Comparison of ENCODE assay signal across 8 cellular contexts in the genomic region with DNA sequence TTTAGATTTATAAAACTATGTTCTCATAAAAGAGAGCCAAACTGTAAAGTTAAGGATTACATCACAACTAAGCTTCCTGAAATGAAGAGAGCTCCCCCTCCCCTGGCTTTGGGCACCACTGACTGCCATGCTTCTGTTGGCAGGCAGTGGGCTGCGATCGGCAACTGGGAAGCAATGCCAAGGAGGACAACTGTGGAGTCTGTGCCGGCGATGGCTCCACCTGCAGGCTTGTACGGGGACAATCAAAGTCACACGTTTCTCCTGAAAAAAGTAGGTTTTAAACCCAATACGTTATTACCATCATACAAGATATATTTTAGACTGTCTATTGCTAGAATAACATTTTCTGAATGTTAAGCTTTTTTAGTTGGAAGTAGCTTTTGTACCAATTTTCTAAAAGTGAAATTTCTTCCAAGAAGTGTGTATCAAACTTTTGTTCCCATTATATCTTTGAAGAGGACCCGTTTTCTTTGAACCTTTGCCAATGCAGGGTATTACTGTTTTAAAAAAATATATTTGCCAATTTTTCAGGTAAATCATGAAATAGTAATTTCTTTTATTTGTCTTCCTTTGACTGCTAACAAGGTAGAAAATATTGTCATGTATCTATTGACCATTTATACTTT.
DNase-seq lines count a peak whose midpoint lies in the region; TF ChIP-seq lines count a peak whose summit lies in the region.

No MANE protein-coding gene starts in this region.

- H3K36me3 Mint-ChIP-seq in glutamatergic neuron (ENCODE audit: unreplicated experiment), result no peaks in the 10 kb centered on the region
- H3K36me3 Mint-ChIP-seq in activated T-cell treated with anti-CD3 and anti-CD28 coated beads, Interleukin-2, amount 50 U/mL, for 24 hours (ENCODE audit: low read depth), result no peaks in the 10 kb centered on the region
- H3K36me3 Mint-ChIP-seq in CD4-positive, alpha-beta memory T cell, result no peaks in the 10 kb centered on the region

- H3K27ac Mint-ChIP-seq in glutamatergic neuron (ENCODE audit: unreplicated experiment), result no peak overlapping the region
- H3K27ac Mint-ChIP-seq in activated T-cell treated with anti-CD3 and anti-CD28 coated beads, Interleukin-2, amount 50 U/mL, for 24 hours, result no peak overlapping the region
- H3K27ac Mint-ChIP-seq in CD4-positive, alpha-beta memory T cell, result no peak overlapping the region

- no peaks in the 10 kb centered on the region for H3K4me1 Mint-ChIP-seq in glutamatergic neuron (ENCODE audit: low read depth, unreplicated experiment)
- H3K4me1 Mint-ChIP-seq in activated T-cell treated with anti-CD3 and anti-CD28 coated beads, Interleukin-2, amount 50 U/mL, for 24 hours (ENCODE audit: low read depth), result no peaks in the 10 kb centered on the region
- no peaks in the 10 kb centered on the region for H3K4me1 Mint-ChIP-seq in CD4-positive, alpha-beta memory T cell

- peak; percentile 44 for DNase-seq in A172 (ENCODE audit: low spot score)
- peak; percentile 27 for DNase-seq in GM12865 (ENCODE audit: low read depth)
- peak; percentile 77 for DNase-seq in RKO (ENCODE audit: low spot score)
- DNase-seq in glutamatergic neuron, result peak; percentile 69
- DNase-seq in stomach, result peak; percentile 27
- DNase-seq in activated CD4-positive, CD25-positive, alpha-beta regulatory T cell treated with anti-CD3 and anti-CD28 coated beads, Interleukin-2, amount 50 U/mL, for 72 hours, result no peak
- no peak for DNase-seq in activated T-cell treated with anti-CD3 and anti-CD28 coated beads, Interleukin-2, amount 50 U/mL, for 24 hours
- DNase-seq in CD4-positive, alpha-beta memory T cell, result no peak

- no peaks in the 10 kb centered on the region for H3K9me3 ChIP-seq in stomach
- H3K9me3 ChIP-seq in CD4-positive, alpha-beta memory T cell (ENCODE audit: control insufficient read depth in 1 of 2, low read length in 2 of 2), result no peaks in the 10 kb centered on the region

- no peaks in the 10 kb centered on the region for H3K9me3 Mint-ChIP-seq in glutamatergic neuron (ENCODE audit: unreplicated experiment)
- no peaks in the 10 kb centered on the region for H3K9me3 Mint-ChIP-seq in activated T-cell treated with anti-CD3 and anti-CD28 coated beads, Interleukin-2, amount 50 U/mL, for 24 hours
- peaks cover 0 to 8% (median 0%) of the 10 kb centered on the region in 8 donors for H3K9me3 Mint-ChIP-seq in CD4-positive, alpha-beta memory T cell

- CTCF ChIA-PET in CD4-positive, alpha-beta memory T cell (lab: Charles Lee; ENCODE audit: partially characterized antibody), result no interaction called here

- no peak overlapping the region for H3K27ac ChIP-seq in stomach
- no peak overlapping the region for H3K27ac ChIP-seq in CD4-positive, alpha-beta memory T cell (ENCODE audit: low read depth, low read length)

- no peak for TF ChIP-seq EP300 in stomach (IDR thresholded peaks at IDR 0.05)

- no peak overlapping the region for H3K4me3 Mint-ChIP-seq in glutamatergic neuron (ENCODE audit: unreplicated experiment)
- no peak overlapping the region for H3K4me3 Mint-ChIP-seq in activated T-cell treated with anti-CD3 and anti-CD28 coated beads, Interleukin-2, amount 50 U/mL, for 24 hours
- no peak overlapping the region for H3K4me3 Mint-ChIP-seq in CD4-positive, alpha-beta memory T cell

- TF ChIP-seq CTCF in GM12865 (IDR thresholded peaks at IDR 0.05; ENCODE audit: insufficient read depth, low read depth, low read length, missing control alignments), result peak; percentile 42
- peak; percentile 45 for TF ChIP-seq CTCF in glutamatergic neuron (IDR thresholded peaks at IDR 0.05; ENCODE audit: partially characterized antibody, unreplicated experiment)
- peak in 1 of 7 experiments; percentile 5 for TF ChIP-seq CTCF in stomach (IDR thresholded peaks at IDR 0.05)

- H3K4me1 ChIP-seq in stomach, result peaks cover 0 to 6% (median 2%) of the 10 kb centered on the region in 4 donors
- H3K4me1 ChIP-seq in CD4-positive, alpha-beta memory T cell (ENCODE audit: insufficient read depth, low read length), result no peaks in the 10 kb centered on the region

- intact Hi-C loops in stomach (cut with DNase I; ENCODE audit: low total_unique reads), result no loop called here
- intact Hi-C loops in CD4-positive, alpha-beta memory T cell (cut with micrococcal nuclease), result no loop called here

- POLR2A ChIA-PET in CD4-positive, alpha-beta memory T cell (lab: Charles Lee; ENCODE audit: partially characterized antibody), result no interaction called here

- WGBS in stomach, 5 donors, result 25 to 43% (median 35%) methylated on average over 8 of the region's 8 CpGs

- TF ChIP-seq POLR2A in stomach (IDR thresholded peaks at IDR 0.05), result no peak

- no peaks in the 10 kb centered on the region for H3K27me3 Mint-ChIP-seq in glutamatergic neuron (ENCODE audit: unreplicated experiment)
- peaks cover 7% of the 10 kb centered on the region for H3K27me3 Mint-ChIP-seq in activated T-cell treated with anti-CD3 and anti-CD28 coated beads, Interleukin-2, amount 50 U/mL, for 24 hours
- peaks cover 0 to 7% of the 10 kb centered on the region in 2 donors for H3K27me3 Mint-ChIP-seq in CD4-positive, alpha-beta memory T cell

- H3K4me3 ChIP-seq in GM12865 (ENCODE audit: low read depth, low read length) (no peak overlapping the region), stomach (no peak overlapping the region)
- no peak overlapping the region for H3K4me3 ChIP-seq in CD4-positive, alpha-beta memory T cell (ENCODE audit: low read length in 2 of 2)

- no peaks in the 10 kb centered on the region for H3K27me3 ChIP-seq in stomach
- H3K27me3 ChIP-seq in CD4-positive, alpha-beta memory T cell (ENCODE audit: insufficient read depth, low read length), result no peaks in the 10 kb centered on the region

- no peaks in the 10 kb centered on the region for H3K36me3 ChIP-seq in stomach
- H3K36me3 ChIP-seq in CD4-positive, alpha-beta memory T cell (ENCODE audit: insufficient read depth, low read length), result no peaks in the 10 kb centered on the region

Comparison
In these comparisons a context has a peak if more than half of its experiments do, and no peak if none do; other contexts are left out.
1. DNase-seq: peak in A172 (single experiment), GM12865 (single experiment), RKO (single experiment), glutamatergic neuron (single experiment) and stomach (single experiment); none in activated CD4-positive, CD25-positive, alpha-beta regulatory T cell treated with anti-CD3 and anti-CD28 coated beads, Interleukin-2, amount 50 U/mL, for 72 hours (single experiment), activated T-cell treated with anti-CD3 and anti-CD28 coated beads, Interleukin-2, amount 50 U/mL, for 24 hours (single experiment) and CD4-positive, alpha-beta memory T cell (0 of 5).